Comparison of ENCODE assay signal across 15 cellular contexts in genomic region chr10:118912961-118913360, GRCh38.
A peak's percentile ranks its signal among the peaks of the same experiment; 100 is the strongest.
DNase-seq lines count a peak whose midpoint lies in the region; ATAC-seq and TF ChIP-seq lines count a peak whose summit lies in the region.
"Had no signal": no experiment of that assay in that cellular context is flagged by ENCODE, and none has a peak within 500 bp of the region (broad histone marks: within the 10 kb centered on the region; RNA-seq: fewer than 3 reads in every experiment).

No MANE protein-coding gene starts in this region.

- no peak overlapping the region for H3K18ac ChIP-seq in mesendoderm (ENCODE audit: low read length)

- DNase-seq in breast epithelium (ENCODE audit: low spot score in 2 of 2) (no peak), MCF 10A (ENCODE audit: unreplicated experiment) (no peak), Karpas-422 (peak; percentile 25), body of pancreas (no peak), mesendoderm (peak; percentile 27), pons (ENCODE audit: low spot score) (no peak), NCI-H1436 treated with DMSO at 0.1 percent for 48 hours (lab: John Stamatoyannopoulos, UW) (no peak), HPDE6-E6E7 (ENCODE audit: extremely low spot score) (no peak)
- DNase-seq: COR-L47, NCI-H1417 treated with DMSO at 0.1 percent for 48 hours, NCI-H2081, NCI-H524 treated with DMSO at 0.1 percent for 48 hours had no signal

- H3K9me3 ChIP-seq in breast epithelium = no peaks in the 10 kb centered on the region
- H3K9me3 ChIP-seq in Karpas-422 (ENCODE audit: low read length) = no peaks in the 10 kb centered on the region
- H3K9me3 ChIP-seq in body of pancreas = no peaks in the 10 kb centered on the region
- H3K9me3 ChIP-seq: HAP-1 had no signal

- no peak overlapping the region for H3K4me3 Mint-ChIP-seq in MCF 10A (ENCODE audit: unreplicated experiment)

- no peak overlapping the region for H2BK120ac ChIP-seq in mesendoderm (ENCODE audit: low read depth, low read length)

- no peaks in the 10 kb centered on the region for H3K36me3 Mint-ChIP-seq in MCF 10A (ENCODE audit: insufficient read depth, unreplicated experiment)

- no peak overlapping the region for H2AK5ac ChIP-seq in mesendoderm (ENCODE audit: low read length)

- H3K4me2 ChIP-seq in Karpas-422 (ENCODE audit: low read depth, low read length, poor library complexity, severe bottlenecking) = no peak overlapping the region
- no peak overlapping the region for H3K4me2 ChIP-seq in mesendoderm (ENCODE audit: low read length)

- no peaks in the 10 kb centered on the region for H3K36me3 ChIP-seq in breast epithelium
- no peaks in the 10 kb centered on the region for H3K36me3 ChIP-seq in Karpas-422 (ENCODE audit: insufficient read depth, low read length)
- no peaks in the 10 kb centered on the region for H3K36me3 ChIP-seq in body of pancreas (replicated peaks in 1 of 2; ENCODE audit: insufficient read depth in 1 of 2, low read depth in 2 of 2)
- no peaks in the 10 kb centered on the region for H3K36me3 ChIP-seq in mesendoderm (ENCODE audit: control insufficient read depth, insufficient read depth, low read length)
- H3K36me3 ChIP-seq: HAP-1 had no signal

- no peak overlapping the region for H4K8ac ChIP-seq in mesendoderm (ENCODE audit: low read depth, low read length)

- 36 to 46% methylated on average over 2 of the region's 2 CpGs for WGBS in body of pancreas, 2 donors
- WGBS in mesendoderm (ENCODE audit: extremely low coverage, insufficient coverage, low lambda C conversion rate) = no CpG with 5 or more reads among the region's 2 CpGs

- H3K4ac ChIP-seq in mesendoderm (ENCODE audit: low read depth, low read length) = no peak overlapping the region

- H4K20me1 ChIP-seq in Karpas-422 (ENCODE audit: insufficient read depth, low read depth, low read length) = no peaks in the 10 kb centered on the region

- intact Hi-C loops in breast epithelium (cut with DNase I; ENCODE audit: low total_unique reads) = no loop called here
- intact Hi-C loops in MCF 10A (cut with micrococcal nuclease) = no loop called here
- intact Hi-C loops in body of pancreas (cut with DNase I) = no loop called here

- H2BK15ac ChIP-seq in mesendoderm (replicated peaks; ENCODE audit: low read depth) = no peak overlapping the region

- POLR2A ChIA-PET in MCF 10A (lab: Yijun Ruan, JAX) = interaction anchor here (1.2 kb wide), 1 partner anchor 11 kb away, joined by 3 read pairs; no protein-coding TSS in a partner anchor

- no peaks in the 10 kb centered on the region for H3K9me3 Mint-ChIP-seq in MCF 10A (ENCODE audit: unreplicated experiment)

- no peak overlapping the region for H3K23ac ChIP-seq in mesendoderm (ENCODE audit: low read length)

- CTCF ChIA-PET in MCF 10A (lab: Yijun Ruan, JAX) = no interaction called here

- no TSS peak for BruUV-seq in MCF 10A (replicated peaks; lab: Mats Ljungman, UMichigan)

- H2AFZ ChIP-seq in Karpas-422 (ENCODE audit: low read length) = no peak overlapping the region

- H3K4me3 ChIP-seq in breast epithelium (no peak overlapping the region), Karpas-422 (ENCODE audit: low read length) (no peak overlapping the region), body of pancreas (no peak overlapping the region), mesendoderm (ENCODE audit: low read length) (no peak overlapping the region)
- H3K4me3 ChIP-seq: GM12878, HAP-1 had no signal

- H2BK5ac ChIP-seq in mesendoderm (ENCODE audit: low read length) = no peak overlapping the region

- TF ChIP-seq POLR2A in breast epithelium (IDR thresholded peaks at IDR 0.05) = no peak
- TF ChIP-seq POLR2A in body of pancreas (IDR thresholded peaks at IDR 0.05) = no peak

- H3K79me2 ChIP-seq in Karpas-422 (ENCODE audit: low read length) (no peaks in the 10 kb centered on the region), mesendoderm (ENCODE audit: control insufficient read depth, insufficient read depth, low read length) (no peaks in the 10 kb centered on the region)

- no peaks in the 10 kb centered on the region for H3K79me1 ChIP-seq in mesendoderm (ENCODE audit: low read length)

- TF ChIP-seq CTCF in breast epithelium (IDR thresholded peaks at IDR 0.05) (no peak), MCF 10A (IDR thresholded peaks at IDR 0.05; ENCODE audit: unreplicated experiment) (no peak), body of pancreas (IDR thresholded peaks at IDR 0.05) (no peak)

- peak; percentile 38 for ATAC-seq in body of pancreas
- ATAC-seq: GM12878 had no signal

- H3K27ac ChIP-seq in breast epithelium (peak overlapping the region; percentile 25 to 56), Karpas-422 (ENCODE audit: low read length) (no peak overlapping the region), body of pancreas (no peak overlapping the region), mesendoderm (ENCODE audit: low read depth, low read length) (no peak overlapping the region)
- H3K27ac ChIP-seq: C4-2B had no signal

- H3K27me3 Mint-ChIP-seq in MCF 10A (ENCODE audit: insufficient read depth, unreplicated experiment) = no peaks in the 10 kb centered on the region

- H4K5ac ChIP-seq in mesendoderm (ENCODE audit: low read length) = no peak overlapping the region

- H3K4me1 ChIP-seq in breast epithelium (no peaks in the 10 kb centered on the region), Karpas-422 (ENCODE audit: low read length) (no peaks in the 10 kb centered on the region), body of pancreas (peaks cover 7% of the 10 kb centered on the region), mesendoderm (ENCODE audit: control insufficient read depth, low read depth, low read length) (peaks cover 2% of the 10 kb centered on the region)
- H3K4me1 ChIP-seq: HAP-1 had no signal

- H3K56ac ChIP-seq in mesendoderm (ENCODE audit: low read length) = no peak overlapping the region

- H3K9me2 ChIP-seq in Karpas-422 (replicated peaks; ENCODE audit: insufficient read depth, low read length) = no peaks in the 10 kb centered on the region

- H3K27ac Mint-ChIP-seq in MCF 10A (ENCODE audit: low read depth, unreplicated experiment) = no peak overlapping the region

- H3K9ac ChIP-seq in Karpas-422 (ENCODE audit: low read length) (no peak overlapping the region), mesendoderm (ENCODE audit: low read length) (no peak overlapping the region)

- H3K4me1 Mint-ChIP-seq in MCF 10A (ENCODE audit: insufficient read depth, unreplicated experiment) = peaks cover 6% of the 10 kb centered on the region

- H3K27me3 ChIP-seq in breast epithelium = no peaks in the 10 kb centered on the region
- no peaks in the 10 kb centered on the region for H3K27me3 ChIP-seq in Karpas-422 (ENCODE audit: low read length)
- H3K27me3 ChIP-seq in body of pancreas = no peaks in the 10 kb centered on the region
- no peaks in the 10 kb centered on the region for H3K27me3 ChIP-seq in mesendoderm (ENCODE audit: insufficient read depth, low read length, poor library complexity)

Comparison
In these comparisons a context has a peak if more than half of its experiments do, and no peak if none do; other contexts are left out.
1. DNase-seq: peak in Karpas-422 (single experiment) and mesendoderm (single experiment); none in breast epithelium (0 of 2), MCF 10A (single experiment), body of pancreas (0 of 4), pons (single experiment), NCI-H1436 treated with DMSO at 0.1 percent for 48 hours (single experiment) and HPDE6-E6E7 (single experiment).
2. H3K27ac ChIP-seq: peak in breast epithelium (2 of 2); none in Karpas-422 (single experiment), body of pancreas (0 of 4) and mesendoderm (single experiment).